16 cellular contexts compared by ENCODE assay signal in the genomic region with DNA sequence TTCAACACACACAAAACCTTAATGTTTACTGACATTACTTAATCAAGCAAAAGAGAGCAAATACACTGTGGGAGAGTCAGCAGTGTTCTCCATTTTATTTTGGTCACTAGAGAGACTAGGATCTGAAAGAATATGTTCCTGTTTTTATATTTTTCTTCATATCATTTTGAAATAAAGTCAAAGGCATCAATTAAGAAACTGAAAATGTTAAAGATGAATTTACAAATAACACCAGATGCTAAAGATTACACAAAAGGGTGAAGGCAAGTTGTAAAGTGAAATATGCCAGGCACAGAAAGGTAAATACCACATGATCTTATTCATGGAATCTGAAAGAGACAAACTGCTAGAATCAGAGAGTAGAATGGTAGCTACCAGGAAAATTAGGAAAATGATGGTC.
"Had no signal": no experiment of that assay in that cellular context is flagged by ENCODE, and none has a peak within 500 bp of the region (broad histone marks: within the 10 kb centered on the region; RNA-seq: fewer than 3 reads in every experiment).

No MANE protein-coding gene starts in this region.

- H3K9me3 ChIP-seq: lower lobe of right lung, transverse colon, vagina had no signal

- H3K4me1 Mint-ChIP-seq: activated naive CD8-positive, alpha-beta T cell treated with anti-CD3 and anti-CD28 coated beads for 36 hours; immature natural killer cell had no signal

- H3K4me1 ChIP-seq: lower lobe of right lung, transverse colon, vagina had no signal

- H3K4me3 ChIP-seq: lower lobe of right lung, transverse colon, vagina had no signal

- DNase-seq: activated CD4-positive, CD25-positive, alpha-beta regulatory T cell treated with anti-CD3 and anti-CD28 coated beads, Interleukin-2, amount 50 U/mL, for 72 hours; activated naive CD8-positive, alpha-beta T cell treated with anti-CD3 and anti-CD28 coated beads for 36 hours; amygdala; brain microvascular endothelial cell; effector memory CD4-positive, alpha-beta T cell; foreskin keratinocyte; immature natural killer cell; lower lobe of right lung; nucleus accumbens; stimulated activated CD4-positive, alpha-beta T cell treated with anti-CD3 and anti-CD28 coated beads, Interleukin-4, amount 100 ng/mL, for 24 hours; stimulated activated naive CD4-positive, alpha-beta T cell; substantia nigra; transverse colon had no signal

- H3K27ac Mint-ChIP-seq: activated naive CD8-positive, alpha-beta T cell treated with anti-CD3 and anti-CD28 coated beads for 36 hours; activated T-helper 1 cell treated with anti-CD3 and anti-CD28 coated beads, Interleukin-12 subunit alpha, Interleukin-12 subunit beta, Interleukin-2, Interleukin-4 antibody, amounts not matched to agents 30 ng/mL and 10 ng/mL and 1 ng/mL, durations not matched to agents 14 hours and 24 hours and 36 hours; immature natural killer cell; nephron had no signal

- H3K27me3 Mint-ChIP-seq: activated naive CD8-positive, alpha-beta T cell treated with anti-CD3 and anti-CD28 coated beads for 36 hours had no signal

- ATAC-seq: foreskin keratinocyte, lower lobe of right lung had no signal

- H3K4me3 Mint-ChIP-seq: activated naive CD8-positive, alpha-beta T cell treated with anti-CD3 and anti-CD28 coated beads for 36 hours; activated T-helper 1 cell treated with anti-CD3 and anti-CD28 coated beads, Interleukin-12 subunit alpha, Interleukin-12 subunit beta, Interleukin-2, Interleukin-4 antibody, amounts not matched to agents 30 ng/mL and 10 ng/mL and 1 ng/mL, durations not matched to agents 14 hours and 24 hours and 36 hours; immature natural killer cell; nephron had no signal

- H3K27ac ChIP-seq: brain microvascular endothelial cell, foreskin keratinocyte, lower lobe of right lung, transverse colon, vagina had no signal

- H3K9me3 Mint-ChIP-seq: activated naive CD8-positive, alpha-beta T cell treated with anti-CD3 and anti-CD28 coated beads for 36 hours; activated T-helper 1 cell treated with anti-CD3 and anti-CD28 coated beads, Interleukin-12 subunit alpha, Interleukin-12 subunit beta, Interleukin-2, Interleukin-4 antibody, amounts not matched to agents 30 ng/mL and 10 ng/mL and 1 ng/mL, durations not matched to agents 14 hours and 24 hours and 36 hours; immature natural killer cell; nephron had no signal

- H3K36me3 ChIP-seq: brain microvascular endothelial cell, lower lobe of right lung, transverse colon, vagina had no signal

- H3K36me3 Mint-ChIP-seq: activated naive CD8-positive, alpha-beta T cell treated with anti-CD3 and anti-CD28 coated beads for 36 hours; immature natural killer cell had no signal

- H3K27me3 ChIP-seq: brain microvascular endothelial cell, foreskin keratinocyte, transverse colon, vagina had no signal
